Comparison of ENCODE assay signal across 8 cellular contexts in genomic region chrX:386239-386767, GRCh38. TPM values are rescaled to one million over a fixed set of nuclear protein-coding genes. Genes with fewer than 3 reads are reported as not detected.
DNase-seq lines count a peak whose midpoint lies in the region; ATAC-seq and TF ChIP-seq lines count a peak whose summit lies in the region.

No MANE protein-coding gene starts in this region.

- H3K4me3 ChIP-seq in fibroblast of mammary gland (ENCODE audit: control insufficient read depth, low read depth, low read length) (peak overlapping the region; percentile 81), skeletal muscle tissue (ENCODE audit: low read length in 3 of 3) (peak overlapping the region; percentile 59 to 98 (median 95))

- ATAC-seq in GM19023 (IDR thresholded peaks at IDR 0.05; ENCODE audit: unreplicated experiment) (peak; percentile 24), HG03060 (IDR thresholded peaks at IDR 0.05; ENCODE audit: low read depth, unreplicated experiment) (peak; percentile 9)

- no peaks in the 10 kb centered on the region for H3K9me3 ChIP-seq in skeletal muscle tissue (ENCODE audit: control insufficient read depth in 3 of 3, low read length in 3 of 3)

- H3K9ac ChIP-seq in skeletal muscle tissue (ENCODE audit: low read depth in 1 of 3, low read length in 3 of 3) = peak overlapping the region; percentile 45 to 99 (median 61)

- no peak for TF ChIP-seq CTCF in fibroblast of mammary gland (conservative IDR thresholded peaks at IDR 0.05; ENCODE audit: control insufficient read depth, insufficient read depth, low read depth, low read length)

- peak; percentile 32 for DNase-seq in activated CD4-positive, alpha-beta memory T cell treated with anti-CD3 and anti-CD28 coated beads, Interleukin-2, amount 10 ng/mL, durations not matched to agents 7 days and 5 days
- DNase-seq in fibroblast of mammary gland (ENCODE audit: low read depth) = no peak
- no peak for DNase-seq in Ammon's horn (ENCODE audit: low spot score)
- DNase-seq in mesenteric fat pad (ENCODE audit: low spot score) = no peak
- no peak for DNase-seq in GM03348 (ENCODE audit: low spot score)

- POLR2A ChIA-PET in activated CD4-positive, alpha-beta memory T cell treated with anti-CD3 and anti-CD28 coated beads, Interleukin-2, amount 10 ng/mL, durations not matched to agents 7 days and 5 days (lab: Charles Lee) = no interaction called here

- CTCF ChIA-PET in activated CD4-positive, alpha-beta memory T cell treated with anti-CD3 and anti-CD28 coated beads, Interleukin-2, amount 10 ng/mL, durations not matched to agents 7 days and 5 days (lab: Charles Lee) = no interaction called here

- peaks cover 6% of the 10 kb centered on the region for H3K36me3 Mint-ChIP-seq in activated CD4-positive, alpha-beta memory T cell treated with anti-CD3 and anti-CD28 coated beads, Interleukin-2, amount 10 ng/mL, durations not matched to agents 7 days and 5 days (ENCODE audit: low read depth)

- no peaks in the 10 kb centered on the region for H3K27me3 ChIP-seq in skeletal muscle tissue (ENCODE audit: control insufficient read depth in 3 of 3, insufficient read depth in 3 of 3, low read length in 3 of 3)

- no peak overlapping the region for H3K27ac Mint-ChIP-seq in activated CD4-positive, alpha-beta memory T cell treated with anti-CD3 and anti-CD28 coated beads, Interleukin-2, amount 10 ng/mL, durations not matched to agents 7 days and 5 days

- no peaks in the 10 kb centered on the region for H3K9me3 Mint-ChIP-seq in activated CD4-positive, alpha-beta memory T cell treated with anti-CD3 and anti-CD28 coated beads, Interleukin-2, amount 10 ng/mL, durations not matched to agents 7 days and 5 days

- peaks cover 0 to 6% (median 6%) of the 10 kb centered on the region in 3 donors for H3K4me1 ChIP-seq in skeletal muscle tissue (ENCODE audit: control insufficient read depth in 3 of 3, insufficient read depth in 3 of 3, low read length in 3 of 3)

- peaks cover 13% of the 10 kb centered on the region for H3K4me1 Mint-ChIP-seq in activated CD4-positive, alpha-beta memory T cell treated with anti-CD3 and anti-CD28 coated beads, Interleukin-2, amount 10 ng/mL, durations not matched to agents 7 days and 5 days

- peak overlapping the region; percentile 61 for H3K4me3 Mint-ChIP-seq in activated CD4-positive, alpha-beta memory T cell treated with anti-CD3 and anti-CD28 coated beads, Interleukin-2, amount 10 ng/mL, durations not matched to agents 7 days and 5 days

- H3K27ac ChIP-seq in skeletal muscle tissue (ENCODE audit: low read depth, low read length) = no peak overlapping the region

- H3K36me3 ChIP-seq in skeletal muscle tissue (ENCODE audit: control insufficient read depth in 3 of 3, insufficient read depth in 3 of 3, low read length in 3 of 3) = peaks cover 0 to 2% (median 0%) of the 10 kb centered on the region in 3 donors

- no peaks in the 10 kb centered on the region for H3K27me3 Mint-ChIP-seq in activated CD4-positive, alpha-beta memory T cell treated with anti-CD3 and anti-CD28 coated beads, Interleukin-2, amount 10 ng/mL, durations not matched to agents 7 days and 5 days

RNA-seq across cellular contexts. Expression of gene PPP2R3B, which starts 0.4 kb away (rescaled TPM):
- total RNA-seq in activated CD4-positive, alpha-beta memory T cell treated with anti-CD3 and anti-CD28 coated beads, Interleukin-2, amount 10 ng/mL, durations not matched to agents 7 days and 5 days = 10 to 100 TPM; 26.1 to 26.3 TPM
- total RNA-seq in skeletal muscle tissue = 172 TPM
- total RNA-seq in mesenteric fat pad = 7.3 TPM
